ENCODE assay signal across 8 cellular contexts in the genomic region with DNA sequence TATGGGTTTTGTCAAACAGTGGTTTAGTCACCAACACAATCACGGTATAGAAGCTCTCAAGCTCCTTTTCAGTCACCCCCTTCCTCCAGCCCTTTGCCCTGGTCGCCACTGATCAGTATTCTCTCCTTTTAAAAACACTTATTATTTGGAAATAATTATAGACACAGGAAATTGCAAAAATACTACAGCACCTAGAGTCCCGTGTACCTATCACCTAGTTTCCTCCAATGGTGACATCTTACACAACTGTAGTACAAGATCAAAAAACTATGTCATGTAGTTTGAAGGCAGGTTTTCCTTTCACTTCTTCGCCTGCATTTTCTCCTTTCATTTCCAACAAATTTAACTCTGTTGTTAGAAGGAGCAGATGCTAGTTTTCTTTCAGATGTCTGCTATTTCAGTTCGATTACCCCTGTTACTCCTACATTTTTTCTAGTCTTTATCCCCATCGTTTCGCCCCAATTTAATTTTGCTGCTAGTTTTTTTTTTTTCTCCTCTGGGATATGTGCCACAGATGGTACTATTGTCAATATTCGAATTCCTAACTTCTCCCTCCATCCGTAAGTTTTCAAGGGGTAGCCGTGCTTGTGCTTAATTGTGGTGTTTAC. TPM values are rescaled to one million over a fixed set of nuclear protein-coding genes. Genes with fewer than 3 reads are reported as not detected.
DNase-seq lines count a peak whose midpoint lies in the region; ATAC-seq and TF ChIP-seq lines count a peak whose summit lies in the region.

No MANE protein-coding gene starts in this region.

- intact Hi-C loops in PC-3 (cut with micrococcal nuclease) (loop anchor here (2.0 to 10.0 kb wide), 5 partner anchors 119 to 546 kb away; a partner anchor contains a TSS), right lobe of liver (cut with DNase I) (no loop called here)

- TF ChIP-seq CTCF in PC-3 (conservative IDR thresholded peaks at IDR 0.05; ENCODE audit: low read depth, low read length) (no peak), right lobe of liver (IDR thresholded peaks at IDR 0.05) (no peak), suprapubic skin (IDR thresholded peaks at IDR 0.05) (no peak)

- H3K9me3 ChIP-seq in GM23248 (ENCODE audit: low read depth) (no peaks in the 10 kb centered on the region), PC-3 (ENCODE audit: low read length) (no peaks in the 10 kb centered on the region), right lobe of liver (no peaks in the 10 kb centered on the region), suprapubic skin (no peaks in the 10 kb centered on the region)

- H3K9me2 ChIP-seq in GM23248 (ENCODE audit: insufficient read depth) (no peaks in the 10 kb centered on the region), PC-3 (replicated peaks; ENCODE audit: low read length) (no peaks in the 10 kb centered on the region)

- POLR2A ChIA-PET in PC-3 (lab: Charles Lee; ENCODE audit: unreplicated experiment), result interaction anchor here (0.7 kb wide), 1 partner anchor 119 kb away, joined by 4 read pairs; no protein-coding TSS in a partner anchor

- H3F3A ChIP-seq in GM23248 (ENCODE audit: insufficient read depth) (0 out of 2 replicates have a peak, but pooled peaks cover 5% of the 10 kb centered on the region), PC-3 (ENCODE audit: low read length, unreplicated experiment) (no peaks in the 10 kb centered on the region)

- H3K9ac ChIP-seq in GM23248 (peak overlapping the region; percentile 96), PC-3 (ENCODE audit: low read length) (peak overlapping the region; percentile 98)

- H3K4me2 ChIP-seq in GM23248 (ENCODE audit: unreplicated experiment) (peak overlapping the region; percentile 94), PC-3 (ENCODE audit: low read length) (peak overlapping the region; percentile 91)

- WGBS in GM23248 (ENCODE audit: low coverage in 1 of 2, low lambda C conversion rate in 2 of 2, missing lambda C conversion rate in 2 of 2), 2 experiments, result 1 to 2% methylated on average over 10 of the region's 10 CpGs
- 0% methylated on average over 10 of the region's 10 CpGs for WGBS in right lobe of liver (ENCODE audit: insufficient coverage, low coverage, low lambda C conversion rate, missing lambda C conversion rate)
- 2% methylated on average over 10 of the region's 10 CpGs for WGBS in suprapubic skin

- in situ Hi-C loops in GM23248 (cut with MboI), result no loop called here

- CTCF ChIA-PET in PC-3 (lab: Charles Lee), result no interaction called here

- H3K27ac ChIP-seq in GM23248, result peak overlapping the region; percentile 77
- H3K27ac ChIP-seq in PC-3 (ENCODE audit: low read length), result peak overlapping the region; percentile 89
- H3K27ac ChIP-seq in caudate nucleus (ENCODE audit: low read depth, low read length), result peak overlapping the region; percentile 93
- H3K27ac ChIP-seq in right lobe of liver, result peak overlapping the region; percentile 99
- peak overlapping the region; percentile 99 for H3K27ac ChIP-seq in suprapubic skin

- H3K79me2 ChIP-seq in GM23248 (ENCODE audit: insufficient read depth) (no peaks in the 10 kb centered on the region), PC-3 (ENCODE audit: low read length) (peaks cover 13% of the 10 kb centered on the region; the same call in 1 of the 2 replicates)

- TSS peak; percentile 97 for BruUV-seq in PC-3 (replicated peaks; lab: Mats Ljungman, UMichigan)

- H3K27me3 ChIP-seq in GM23248 (replicated peaks; ENCODE audit: insufficient read depth) (no peaks in the 10 kb centered on the region), PC-3 (ENCODE audit: low read length) (no peaks in the 10 kb centered on the region), right lobe of liver (no peaks in the 10 kb centered on the region), suprapubic skin (no peaks in the 10 kb centered on the region)

- H3K4me3 ChIP-seq in GM23248 (peak overlapping the region; percentile 95), PC-3 (ENCODE audit: low read length) (peak overlapping the region; percentile 78), right lobe of liver (peak overlapping the region; percentile 61 to 65 (median 65)), suprapubic skin (peak overlapping the region; percentile 93)

- TF ChIP-seq POLR2A in right lobe of liver (IDR thresholded peaks at IDR 0.05), result peak; percentile 28
- no peak for TF ChIP-seq POLR2A in suprapubic skin (IDR thresholded peaks at IDR 0.05)

- 0 out of 2 replicates have a peak, but pooled peaks cover 3% of the 10 kb centered on the region for H3K4me1 ChIP-seq in GM23248 (ENCODE audit: insufficient read depth)
- peaks cover 12% of the 10 kb centered on the region; the same call in 1 of the 2 replicates for H3K4me1 ChIP-seq in PC-3 (ENCODE audit: insufficient read depth, low read length)
- H3K4me1 ChIP-seq in right lobe of liver, result no peaks in the 10 kb centered on the region
- peaks cover 19% of the 10 kb centered on the region for H3K4me1 ChIP-seq in suprapubic skin

- ATAC-seq in PC-3 (no peak), right lobe of liver (peak; percentile 14 to 41 (median 32)), HG02678 (IDR thresholded peaks at IDR 0.05; ENCODE audit: unreplicated experiment) (no peak)

- no peaks in the 10 kb centered on the region for H3K36me3 ChIP-seq in GM23248 (ENCODE audit: low read depth)
- H3K36me3 ChIP-seq in PC-3 (ENCODE audit: low read depth, low read length), result no peaks in the 10 kb centered on the region
- H3K36me3 ChIP-seq in right lobe of liver, result no peaks in the 10 kb centered on the region
- H3K36me3 ChIP-seq in suprapubic skin, result no peaks in the 10 kb centered on the region

- H2AFZ ChIP-seq in GM23248, result peak overlapping the region; percentile 99
- peak overlapping the region; percentile 92 for H2AFZ ChIP-seq in PC-3 (ENCODE audit: low read length)

- no peak for TF ChIP-seq EP300 in suprapubic skin (IDR thresholded peaks at IDR 0.05)

- H4K20me1 ChIP-seq in GM23248 (ENCODE audit: insufficient read depth) (no peaks in the 10 kb centered on the region), PC-3 (ENCODE audit: low read length) (no peaks in the 10 kb centered on the region)

- peak; percentile 70 for DNase-seq in DMS53 treated with DMSO at 0.1 percent for 48 hours (lab: John Stamatoyannopoulos, UW; ENCODE audit: unreplicated experiment)
- peak; percentile 47 for DNase-seq in GM23248
- DNase-seq in PC-3, result no peak
- DNase-seq in caudate nucleus (lab: John Stamatoyannopoulos, UW), result peak in 7 of 61 donors; percentile 1 to 40 (median 9)
- no peak for DNase-seq in right lobe of liver
- DNase-seq in suprapubic skin (ENCODE audit: low spot score in 2 of 2), result no peak
- no peak for DNase-seq in UCSD-AML1 (lab: John Stamatoyannopoulos, UW; ENCODE audit: unreplicated experiment)

RNA-seq across cellular contexts. Expression of a gene that starts 0.6 kb away (rescaled TPM):
- total RNA-seq in GM23248 (2014; rRNA removed; shearing (Covaris generic)), result 1.8 and 6.5 TPM in 2 replicates
- 8.0 and 9.0 TPM in 2 replicates for polyA plus RNA-seq in GM23248 (2016; fragmentation: Nextera tagmentation; extraction: Ambion mirVana)
- total RNA-seq in PC-3 (2014; rRNA removed) (11.7 and 11.8 TPM in 2 replicates), right lobe of liver (1 to 10 TPM; 2.9 to 8.0 (median 4.4) TPM), suprapubic skin (10 to 100 TPM in 1 of 4 donors, 1 to 10 TPM in 3; 5.6 to 10.7 (median 8.3) TPM)

Comparison
In these comparisons a context has a peak if more than half of its experiments do, and no peak if none do; other contexts are left out.
1. DNase-seq: peak in DMS53 treated with DMSO at 0.1 percent for 48 hours (single experiment) and GM23248 (single experiment); none in PC-3 (single experiment), right lobe of liver (0 of 3), suprapubic skin (0 of 2) and UCSD-AML1 (single experiment).
2. ATAC-seq: peak in right lobe of liver (4 of 4); none in PC-3 (single experiment) and HG02678 (single experiment).
3. Peak in every context shown above with its lines, with median percentiles within 50 percentile points of each other: H3K27ac ChIP-seq and H3K4me3 ChIP-seq.